9 cellular contexts compared by ENCODE assay signal in the genomic region with DNA sequence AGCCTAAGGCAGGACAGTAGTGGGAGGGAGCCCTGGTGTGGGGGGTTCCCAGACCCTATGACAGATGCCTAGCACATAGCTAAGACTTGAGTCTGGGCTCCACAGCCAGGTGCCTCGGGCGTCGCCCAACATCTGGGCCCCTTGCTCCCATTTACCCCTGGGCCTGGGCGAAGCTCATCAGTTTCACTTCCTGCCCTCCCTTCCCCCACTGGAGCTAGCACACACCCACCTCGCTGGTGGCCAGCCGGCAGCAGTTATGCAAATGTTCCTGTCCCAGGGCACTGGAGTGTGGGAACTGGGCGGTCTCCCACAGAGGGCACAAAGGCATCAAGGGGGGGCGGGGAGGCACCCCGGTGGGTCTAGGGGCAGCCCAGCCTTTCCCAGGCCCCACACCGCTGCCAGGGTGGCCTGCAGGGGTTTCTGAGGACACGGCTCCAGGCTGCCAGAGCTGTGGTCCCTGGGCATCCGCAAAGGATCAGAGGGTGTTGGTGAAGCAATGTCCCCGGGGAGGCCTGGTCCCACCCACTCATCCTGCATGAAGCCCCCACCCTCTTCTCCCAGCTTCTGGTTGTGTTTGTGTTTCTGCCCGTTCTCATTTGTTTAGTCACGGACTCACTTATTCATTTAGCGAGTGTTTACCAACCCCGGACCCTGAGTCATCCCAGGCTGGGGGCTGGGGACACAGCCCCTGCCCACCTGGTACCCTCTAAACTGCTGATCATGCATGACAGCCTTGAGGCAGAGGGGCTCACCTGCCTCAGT. TPM values are rescaled to one million over a fixed set of nuclear protein-coding genes. Genes with fewer than 3 reads are reported as not detected.
DNase-seq lines count a peak whose midpoint lies in the region; ATAC-seq and TF ChIP-seq lines count a peak whose summit lies in the region.
"Had no signal": no experiment of that assay in that cellular context is flagged by ENCODE, and none has a peak within 500 bp of the region (broad histone marks: within the 10 kb centered on the region; RNA-seq: fewer than 3 reads in every experiment).

No MANE protein-coding gene starts in this region.

- POLR2A ChIA-PET in AG04450 (lab: Yijun Ruan, JAX) = interaction anchor here (0.9 to 1.3 kb wide), 2 partner anchors 20 to 56 kb away, joined by 3 read pairs; partner anchors contain the start of gene SH2B2
- POLR2A ChIA-PET in activated naive CD8-positive, alpha-beta T cell treated with anti-CD3 and anti-CD28 coated beads, Interleukin-2, amount 10 ng/mL, durations not matched to agents 7 days and 5 days (lab: Charles Lee) = interaction anchor here (0.6 kb wide), 1 partner anchor 917 kb away, joined by 7 read pairs; no protein-coding TSS in a partner anchor

- no peaks in the 10 kb centered on the region for H3K27me3 ChIP-seq in AG04450 (ENCODE audit: control insufficient read depth, insufficient read depth, low read length)
- no peaks in the 10 kb centered on the region for H3K27me3 ChIP-seq in aorta (ENCODE audit: control insufficient read depth in 1 of 2, insufficient read depth in 2 of 2, low read length in 1 of 2)

- no peak overlapping the region for H3K4me3 Mint-ChIP-seq in activated naive CD8-positive, alpha-beta T cell treated with anti-CD3 and anti-CD28 coated beads, Interleukin-2, amount 10 ng/mL, durations not matched to agents 7 days and 5 days

- H3K4me1 ChIP-seq in aorta (ENCODE audit: control insufficient read depth in 1 of 2, insufficient read depth in 2 of 2, low read length in 2 of 2) = no peaks in the 10 kb centered on the region

- ATAC-seq in GM18502 (IDR thresholded peaks at IDR 0.05; ENCODE audit: poor library complexity, unreplicated experiment) (peak; percentile 70), HG02759 (IDR thresholded peaks at IDR 0.05; ENCODE audit: unreplicated experiment) (peak; percentile 76), left lobe of liver (peak; percentile 77), aorta (ENCODE audit: low FRiP score) (peak; percentile 33)
- peak; percentile 62 for ATAC-seq in activated naive CD8-positive, alpha-beta T cell treated with anti-CD3 and anti-CD28 coated beads, Interleukin-2, amount 10 ng/mL, durations not matched to agents 7 days and 5 days (ENCODE audit: low read depth)

- CTCF ChIA-PET in AG04450 (lab: Charles Lee) = no interaction called here

- TF ChIP-seq CTCF in AG04450 (IDR thresholded peaks at IDR 0.05; ENCODE audit: low read depth, low read length) = no peak

- 63 to 65% methylated on average over 17 of the region's 17 CpGs for WGBS in aorta, 2 donors

- H3K36me3 Mint-ChIP-seq in activated naive CD8-positive, alpha-beta T cell treated with anti-CD3 and anti-CD28 coated beads, Interleukin-2, amount 10 ng/mL, durations not matched to agents 7 days and 5 days = no peaks in the 10 kb centered on the region

- no peaks in the 10 kb centered on the region for H3K36me3 ChIP-seq in aorta (ENCODE audit: control insufficient read depth in 1 of 2, insufficient read depth in 2 of 2, low read length in 1 of 2)

- no peak overlapping the region for H3K27ac Mint-ChIP-seq in activated naive CD8-positive, alpha-beta T cell treated with anti-CD3 and anti-CD28 coated beads, Interleukin-2, amount 10 ng/mL, durations not matched to agents 7 days and 5 days

- H3K27ac ChIP-seq in AG04450 (ENCODE audit: low read depth, low read length) (peak overlapping the region; percentile 3), aorta (ENCODE audit: low read depth in 1 of 2, low read length in 2 of 2) (no peak overlapping the region)

- intact Hi-C loops in aorta (cut with DNase I) = no loop called here

- no peaks in the 10 kb centered on the region for H3K9me3 ChIP-seq in AG04450 (ENCODE audit: control insufficient read depth, insufficient read depth, low read length)
- H3K9me3 ChIP-seq in aorta (ENCODE audit: control insufficient read depth, low read length) = no peaks in the 10 kb centered on the region

- 0 out of 2 replicates have a peak overlapping the region, but pooled peaks have one; percentile 10 for H3K4me3 ChIP-seq in AG04450 (ENCODE audit: low read depth, low read length)
- no peak overlapping the region for H3K4me3 ChIP-seq in aorta (ENCODE audit: low read length in 2 of 2)

- no peaks in the 10 kb centered on the region for H3K9me3 Mint-ChIP-seq in activated naive CD8-positive, alpha-beta T cell treated with anti-CD3 and anti-CD28 coated beads, Interleukin-2, amount 10 ng/mL, durations not matched to agents 7 days and 5 days

- H3K27me3 Mint-ChIP-seq in activated naive CD8-positive, alpha-beta T cell treated with anti-CD3 and anti-CD28 coated beads, Interleukin-2, amount 10 ng/mL, durations not matched to agents 7 days and 5 days = no peaks in the 10 kb centered on the region

- H3K4me1 Mint-ChIP-seq in activated naive CD8-positive, alpha-beta T cell treated with anti-CD3 and anti-CD28 coated beads, Interleukin-2, amount 10 ng/mL, durations not matched to agents 7 days and 5 days = peaks cover 4% of the 10 kb centered on the region

- DNase-seq in AG04450 (ENCODE audit: low read depth, low spot score) (peak; percentile 21), NCI-H1048 (lab: John Stamatoyannopoulos, UW) (peak; percentile 44), left lobe of liver (ENCODE audit: low spot score) (no peak), aorta (peak in 1 of 2 donors; percentile 75), HCEC 1CT (no peak)
- no peak for DNase-seq in activated naive CD8-positive, alpha-beta T cell treated with anti-CD3 and anti-CD28 coated beads, Interleukin-2, amount 10 ng/mL, durations not matched to agents 7 days and 5 days

RNA-seq across cellular contexts. Expression of gene SH2B2, which starts 20.4 kb away (rescaled TPM):
- polyA plus RNA-seq in AG04450 (2011; rRNA removed) (0.52 and 0.89 TPM in 2 replicates), aorta (1 to 10 TPM in 1 of 2 donors, under 1 TPM in 1; 0.50 to 2.4 TPM)
- 0.56 and 0.92 TPM in 2 replicates for polyA minus RNA-seq in AG04450 (2011; rRNA and poly(A)+ RNA removed)
- 1 to 10 TPM in 1 of 2 experiments, under 1 TPM in 1; 0.97 to 1.2 TPM for total RNA-seq in activated naive CD8-positive, alpha-beta T cell treated with anti-CD3 and anti-CD28 coated beads, Interleukin-2, amount 10 ng/mL, durations not matched to agents 7 days and 5 days
- total RNA-seq in left lobe of liver (3.0 TPM), aorta (10 to 100 TPM in 1 of 2 donors, 1 to 10 TPM in 1; 5.5 to 15.6 TPM)

RNA-seq across cellular contexts. Expression of gene SPDYE6, which starts 49.1 kb away (rescaled TPM):
- not detected in 2 replicates for polyA plus RNA-seq in AG04450 (2011; rRNA removed)
- polyA minus RNA-seq in AG04450 (2011; rRNA and poly(A)+ RNA removed) = 0.17 and 0.32 TPM in 2 replicates
- not detected for total RNA-seq in activated naive CD8-positive, alpha-beta T cell treated with anti-CD3 and anti-CD28 coated beads, Interleukin-2, amount 10 ng/mL, durations not matched to agents 7 days and 5 days
- total RNA-seq in left lobe of liver = not detected
- total RNA-seq in aorta = not detected
- under 1 TPM in 1 of 2 donors, not detected in 1; 0.31 TPM for polyA plus RNA-seq in aorta
- total RNA-seq: lower leg skin had no signal

Comparison
In these comparisons a context has a peak if more than half of its experiments do, and no peak if none do; other contexts are left out.
1. DNase-seq: peak in AG04450 (single experiment) and NCI-H1048 (single experiment); none in activated naive CD8-positive, alpha-beta T cell treated with anti-CD3 and anti-CD28 coated beads, Interleukin-2, amount 10 ng/mL, durations not matched to agents 7 days and 5 days (single experiment), left lobe of liver (single experiment) and HCEC 1CT (single experiment).
2. Peak in every context shown above with its lines, with median percentiles within 50 percentile points of each other: ATAC-seq.